ENCODE assay signal across 24 cellular contexts in genomic region chr10:57846307-57847065, GRCh38.
"Had no signal": no experiment of that assay in that cellular context is flagged by ENCODE, and none has a peak within 500 bp of the region (broad histone marks: within the 10 kb centered on the region; RNA-seq: fewer than 3 reads in every experiment).

No MANE protein-coding gene starts in this region.

- FAIRE-seq: K562 had no signal

- H3K4me3 ChIP-seq: breast epithelium, K562, SJSA1 had no signal

- H3K9me3 ChIP-seq: SJSA1 had no signal

- H3K36me3 ChIP-seq: breast epithelium, SJSA1 had no signal

- H3K27me3 ChIP-seq: breast epithelium had no signal

- DNase-seq: activated B cell treated with CpG ODN at 0.5 μM for 24 hours; activated CD4-positive, alpha-beta T cell treated with anti-CD3 and anti-CD28 coated beads for 1 hour; activated CD4-positive, alpha-beta T cell treated with anti-CD3 and anti-CD28 coated beads, Interleukin-2, amount 10 ng/mL, durations not matched to agents 24 days and 14 days; activated CD4-positive, alpha-beta T cell treated with anti-CD3 and anti-CD28 coated beads, Interleukin-2, amount 50 U/mL, for 48 hours; activated CD8-positive, alpha-beta memory T cell treated with anti-CD3 and anti-CD28 coated beads, Interleukin-2, amount 10 ng/mL, durations not matched to agents 7 days and 5 days; activated gamma-delta T cell; activated naive CD4-positive, alpha-beta T cell treated with anti-CD3 and anti-CD28 coated beads for 36 hours; activated naive CD8-positive, alpha-beta T cell treated with anti-CD3 and anti-CD28 coated beads for 36 hours; activated T-cell treated with anti-CD3 and anti-CD28 coated beads, Interleukin-2, amount 50 U/mL, for 4 hours; anterior cingulate cortex; central memory CD4-positive, alpha-beta T cell; Kasumi-1; NCI-H1105 treated with DMSO at 0.1 percent for 48 hours; NCI-H1436 treated with DMSO at 0.1 percent for 48 hours; NCI-H187; NCI-H2081; NCI-H524; PC-3; RPMI8226; SHP77; T-helper 9 cell had no signal

- H3K4me1 ChIP-seq: breast epithelium, SJSA1 had no signal

- H3K27ac ChIP-seq: breast epithelium, SJSA1 had no signal
